12 cellular contexts compared by ENCODE assay signal in the genomic region with DNA sequence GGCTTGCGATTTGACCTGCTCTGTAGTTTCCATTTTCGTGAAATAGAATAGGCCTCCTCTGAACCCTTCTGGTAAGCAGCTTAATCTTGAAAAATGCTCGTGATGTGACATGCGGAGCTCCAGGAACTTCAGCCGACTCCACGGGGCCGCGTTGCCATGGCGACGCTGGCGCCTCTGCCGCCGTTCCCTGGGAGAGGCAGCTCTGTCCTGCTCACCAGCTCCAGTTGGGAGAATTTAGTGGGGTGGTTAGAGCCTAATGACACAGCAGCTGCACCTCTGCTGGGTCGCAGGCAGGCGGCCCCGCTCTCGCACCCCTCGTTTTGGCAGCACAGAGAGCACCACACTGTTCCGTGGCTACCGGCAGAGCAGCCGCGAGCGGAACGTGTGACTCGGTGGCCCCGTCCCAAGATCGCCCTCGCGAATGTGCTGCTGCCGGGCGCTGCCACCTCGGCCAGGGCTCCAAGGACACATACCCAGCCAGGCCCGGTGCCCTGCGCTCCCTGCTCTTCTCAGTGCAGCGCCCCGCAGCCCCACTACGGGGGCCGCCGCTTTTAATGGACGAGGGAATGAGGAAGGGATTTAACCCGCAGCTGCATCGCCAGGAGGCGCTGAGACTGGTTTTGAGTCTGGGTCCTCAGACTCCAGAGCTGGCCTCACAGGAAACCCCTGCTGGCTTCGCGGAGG.
DNase-seq lines count a peak whose midpoint lies in the region; ATAC-seq and TF ChIP-seq lines count a peak whose summit lies in the region.
"Had no signal": no experiment of that assay in that cellular context is flagged by ENCODE, and none has a peak within 500 bp of the region (broad histone marks: within the 10 kb centered on the region; RNA-seq: fewer than 3 reads in every experiment).

No MANE protein-coding gene starts in this region.

- H3K36me3 Mint-ChIP-seq in activated T-helper 1 cell treated with anti-CD3 and anti-CD28 coated beads, Interleukin-12 subunit alpha, Interleukin-12 subunit beta, Interleukin-2, Interleukin-4 antibody, amounts not matched to agents 30 ng/mL and 10 ng/mL and 1 ng/mL, durations not matched to agents 14 hours and 24 hours and 36 hours (ENCODE audit: low read depth), result no peaks in the 10 kb centered on the region

- DNase-seq in AG20443 (ENCODE audit: low spot score) (peak; percentile 81), heart left ventricle (peak in 2 of 5 donors; percentile 60 to 67), occipital lobe (lab: John Stamatoyannopoulos, UW) (peak; percentile 70), SJCRH30 (no peak), MG63 (no peak)
- DNase-seq in activated T-helper 1 cell treated with anti-CD3 and anti-CD28 coated beads, Interleukin-12 subunit alpha, Interleukin-12 subunit beta, Interleukin-2, Interleukin-4 antibody, amounts not matched to agents 30 ng/mL and 10 ng/mL and 1 ng/mL, durations not matched to agents 14 hours and 24 hours and 36 hours (ENCODE audit: low spot score), result no peak
- DNase-seq: activated T-cell treated with anti-CD3 and anti-CD28 coated beads, Interleukin-2, amount 50 U/mL, for 4 hours; stimulated activated CD8-positive, alpha-beta memory T cell treated with anti-CD3 and anti-CD28 coated beads, Interleukin-4, amount 100 ng/mL, for 48 hours had no signal

- H3K27me3 Mint-ChIP-seq in activated T-helper 1 cell treated with anti-CD3 and anti-CD28 coated beads, Interleukin-12 subunit alpha, Interleukin-12 subunit beta, Interleukin-2, Interleukin-4 antibody, amounts not matched to agents 30 ng/mL and 10 ng/mL and 1 ng/mL, durations not matched to agents 14 hours and 24 hours and 36 hours (ENCODE audit: insufficient read depth), result peaks cover 26% of the 10 kb centered on the region

- H3K9me3 Mint-ChIP-seq in activated T-helper 1 cell treated with anti-CD3 and anti-CD28 coated beads, Interleukin-12 subunit alpha, Interleukin-12 subunit beta, Interleukin-2, Interleukin-4 antibody, amounts not matched to agents 30 ng/mL and 10 ng/mL and 1 ng/mL, durations not matched to agents 14 hours and 24 hours and 36 hours, result no peaks in the 10 kb centered on the region
- H3K9me3 Mint-ChIP-seq: activated T-cell treated with anti-CD3 and anti-CD28 coated beads, Interleukin-2, amount 50 U/mL, for 4 hours had no signal

- 71 to 80% (median 78%) methylated on average over 25 to 45 of the region's 45 CpGs for WGBS in heart left ventricle, 4 donors

- no peak overlapping the region for H3K4me3 Mint-ChIP-seq in activated T-helper 1 cell treated with anti-CD3 and anti-CD28 coated beads, Interleukin-12 subunit alpha, Interleukin-12 subunit beta, Interleukin-2, Interleukin-4 antibody, amounts not matched to agents 30 ng/mL and 10 ng/mL and 1 ng/mL, durations not matched to agents 14 hours and 24 hours and 36 hours
- H3K4me3 Mint-ChIP-seq: activated T-cell treated with anti-CD3 and anti-CD28 coated beads, Interleukin-2, amount 50 U/mL, for 4 hours had no signal

- TF ChIP-seq POLR2A in heart left ventricle (IDR thresholded peaks at IDR 0.05), result no peak

- peak in 3 of 4 donors; percentile 33 to 52 (median 43) for ATAC-seq in heart left ventricle
- no peak for ATAC-seq in SK-N-SH treated with all-trans-retinoic acid at 6 μM for 48 hours
- ATAC-seq: activated T-cell treated with anti-CD3 and anti-CD28 coated beads, Interleukin-2, amount 50 U/mL, for 4 hours had no signal

- peak overlapping the region in 1 of 12 donors; percentile 12 for H3K4me3 ChIP-seq in heart left ventricle
- H3K4me3 ChIP-seq in SJCRH30, result no peak overlapping the region
- no peak overlapping the region for H3K4me3 ChIP-seq in MG63
- H3K4me3 ChIP-seq: BLaER1 had no signal

- intact Hi-C loops in heart left ventricle (cut with DNase I), result loop anchor here in 1 of 10 donors (10.0 kb wide), 1 partner anchor 78 kb away; no protein-coding TSS in a partner anchor
- intact Hi-C loops in activated T-helper 1 cell treated with anti-CD3 and anti-CD28 coated beads, Interleukin-12 subunit alpha, Interleukin-12 subunit beta, Interleukin-2, Interleukin-4 antibody, amounts not matched to agents 30 ng/mL and 10 ng/mL and 1 ng/mL, durations not matched to agents 14 hours and 24 hours and 36 hours (cut with micrococcal nuclease), result no loop called here

- H3K27me3 ChIP-seq in heart left ventricle (no peaks in the 10 kb centered on the region), SJCRH30 (no peaks in the 10 kb centered on the region), MG63 (no peaks in the 10 kb centered on the region)
- H3K27me3 ChIP-seq: BLaER1 had no signal

- peaks cover 11% of the 10 kb centered on the region for H3K4me1 Mint-ChIP-seq in activated T-helper 1 cell treated with anti-CD3 and anti-CD28 coated beads, Interleukin-12 subunit alpha, Interleukin-12 subunit beta, Interleukin-2, Interleukin-4 antibody, amounts not matched to agents 30 ng/mL and 10 ng/mL and 1 ng/mL, durations not matched to agents 14 hours and 24 hours and 36 hours (ENCODE audit: low read depth)

- TF ChIP-seq CTCF in heart left ventricle (IDR thresholded peaks at IDR 0.05), result no peak

- H3K27ac ChIP-seq in angular gyrus (ENCODE audit: low read depth, low read length), result peak overlapping the region; percentile 79
- no peak overlapping the region for H3K27ac ChIP-seq in heart left ventricle
- no peak overlapping the region for H3K27ac ChIP-seq in SJCRH30
- H3K27ac ChIP-seq: BLaER1, parathyroid adenoma had no signal

- H3K36me3 ChIP-seq in heart left ventricle, result peaks cover 0 to 22% (median 14%) of the 10 kb centered on the region in 9 donors
- H3K36me3 ChIP-seq in SJCRH30, result peaks cover 6% of the 10 kb centered on the region
- no peaks in the 10 kb centered on the region for H3K36me3 ChIP-seq in MG63

- H3K4me1 ChIP-seq in heart left ventricle (peaks cover 0 to 3% (median 0%) of the 10 kb centered on the region in 12 donors), SJCRH30 (no peaks in the 10 kb centered on the region)
- H3K4me1 ChIP-seq: parathyroid adenoma had no signal

- H3K9me3 ChIP-seq in heart left ventricle (no peaks in the 10 kb centered on the region), SJCRH30 (replicated peaks) (no peaks in the 10 kb centered on the region), MG63 (no peaks in the 10 kb centered on the region)

- H3K27ac Mint-ChIP-seq in activated T-helper 1 cell treated with anti-CD3 and anti-CD28 coated beads, Interleukin-12 subunit alpha, Interleukin-12 subunit beta, Interleukin-2, Interleukin-4 antibody, amounts not matched to agents 30 ng/mL and 10 ng/mL and 1 ng/mL, durations not matched to agents 14 hours and 24 hours and 36 hours, result no peak overlapping the region

TF ChIP-seq in SK-N-SH treated with all-trans-retinoic acid at 6 μM for 48 hours, 23 proteins besides CTCF, POLR2A, EP300 and RAD21 (continues in another document):
- TF ChIP-seq, protein P1, sequence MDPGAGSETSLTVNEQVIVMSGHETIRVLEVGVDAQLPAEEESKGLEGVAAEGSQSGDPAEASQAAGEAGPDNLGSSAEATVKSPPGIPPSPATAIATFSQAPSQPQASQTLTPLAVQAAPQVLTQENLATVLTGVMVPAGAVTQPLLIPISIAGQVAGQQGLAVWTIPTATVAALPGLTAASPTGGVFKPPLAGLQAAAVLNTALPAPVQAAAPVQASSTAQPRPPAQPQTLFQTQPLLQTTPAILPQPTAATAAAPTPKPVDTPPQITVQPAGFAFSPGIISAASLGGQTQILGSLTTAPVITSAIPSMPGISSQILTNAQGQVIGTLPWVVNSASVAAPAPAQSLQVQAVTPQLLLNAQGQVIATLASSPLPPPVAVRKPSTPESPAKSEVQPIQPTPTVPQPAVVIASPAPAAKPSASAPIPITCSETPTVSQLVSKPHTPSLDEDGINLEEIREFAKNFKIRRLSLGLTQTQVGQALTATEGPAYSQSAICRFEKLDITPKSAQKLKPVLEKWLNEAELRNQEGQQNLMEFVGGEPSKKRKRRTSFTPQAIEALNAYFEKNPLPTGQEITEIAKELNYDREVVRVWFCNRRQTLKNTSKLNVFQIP (CRISPR knock-in tag; IDR thresholded peaks at IDR 0.05; ENCODE audit: borderline replicate concordance, low read depth), result no peak
- TF ChIP-seq RARB (CRISPR knock-in tag; IDR thresholded peaks at IDR 0.05) (no peak), ARNTL (CRISPR knock-in tag; IDR thresholded peaks at IDR 0.05; ENCODE audit: borderline replicate concordance, low read depth) (no peak), ZFP3 (CRISPR knock-in tag; IDR thresholded peaks at IDR 0.05) (no peak), ZNF70 (CRISPR knock-in tag; IDR thresholded peaks at IDR 0.05) (no peak), ZC3H10 (CRISPR knock-in tag; IDR thresholded peaks at IDR 0.05) (no peak), ISL1 (CRISPR knock-in tag; IDR thresholded peaks at IDR 0.05) (no peak), ESRRG (CRISPR knock-in tag; IDR thresholded peaks at IDR 0.05) (no peak)
- TF ChIP-seq, protein P2, sequence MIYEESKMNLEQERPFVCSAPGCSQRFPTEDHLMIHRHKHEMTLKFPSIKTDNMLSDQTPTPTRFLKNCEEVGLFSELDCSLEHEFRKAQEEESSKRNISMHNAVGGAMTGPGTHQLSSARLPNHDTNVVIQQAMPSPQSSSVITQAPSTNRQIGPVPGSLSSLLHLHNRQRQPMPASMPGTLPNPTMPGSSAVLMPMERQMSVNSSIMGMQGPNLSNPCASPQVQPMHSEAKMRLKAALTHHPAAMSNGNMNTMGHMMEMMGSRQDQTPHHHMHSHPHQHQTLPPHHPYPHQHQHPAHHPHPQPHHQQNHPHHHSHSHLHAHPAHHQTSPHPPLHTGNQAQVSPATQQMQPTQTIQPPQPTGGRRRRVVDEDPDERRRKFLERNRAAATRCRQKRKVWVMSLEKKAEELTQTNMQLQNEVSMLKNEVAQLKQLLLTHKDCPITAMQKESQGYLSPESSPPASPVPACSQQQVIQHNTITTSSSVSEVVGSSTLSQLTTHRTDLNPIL (CRISPR knock-in tag; IDR thresholded peaks at IDR 0.05; ENCODE audit: low read depth), result no peak

Comparison
In these comparisons a context has a peak if more than half of its experiments do, and no peak if none do; other contexts are left out.
1. DNase-seq: peak in AG20443 (single experiment) and occipital lobe (single experiment); none in SJCRH30 (0 of 2), MG63 (single experiment) and activated T-helper 1 cell treated with anti-CD3 and anti-CD28 coated beads, Interleukin-12 subunit alpha, Interleukin-12 subunit beta, Interleukin-2, Interleukin-4 antibody, amounts not matched to agents 30 ng/mL and 10 ng/mL and 1 ng/mL, durations not matched to agents 14 hours and 24 hours and 36 hours (single experiment).